Comparison of ENCODE assay signal across 8 cellular contexts in the genomic region with DNA sequence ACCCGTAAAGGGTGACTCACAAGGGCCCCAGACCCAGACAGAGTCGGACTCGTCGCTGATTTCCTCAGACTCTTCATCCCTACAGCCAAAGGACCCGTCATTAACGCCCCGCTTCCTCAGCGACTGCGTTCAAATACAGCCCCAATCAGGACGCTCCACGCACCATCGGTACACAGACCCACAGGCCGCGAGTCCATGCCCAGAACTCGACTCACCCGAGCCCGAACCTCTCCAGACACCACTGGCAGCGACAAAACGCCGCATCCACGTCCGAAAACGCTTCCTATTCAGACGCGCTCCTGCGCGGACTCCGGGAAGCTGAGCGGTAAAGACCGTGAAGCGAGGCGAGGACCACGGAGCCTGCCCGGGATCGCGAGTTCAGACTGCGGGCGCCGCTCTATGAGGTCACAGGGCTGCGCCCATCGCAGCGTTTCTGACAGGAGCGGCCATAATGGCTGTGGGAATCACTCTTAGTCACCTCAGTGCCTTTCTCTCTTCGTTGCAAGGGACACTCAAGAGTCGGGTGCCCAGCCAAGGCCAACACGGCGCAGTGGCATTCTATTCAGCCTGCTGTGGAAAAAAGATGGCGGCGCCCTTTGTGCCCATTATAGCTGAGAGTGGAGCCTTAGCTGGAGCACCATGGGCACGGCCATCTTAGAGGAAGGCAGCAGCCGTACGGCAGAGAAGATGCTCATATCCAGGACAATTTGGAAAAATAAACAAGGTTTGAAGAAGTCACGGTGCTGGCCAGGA. TPM values are rescaled to one million over a fixed set of nuclear protein-coding genes. Genes with fewer than 3 reads are reported as not detected.
DNase-seq lines count a peak whose midpoint lies in the region; ATAC-seq and TF ChIP-seq lines count a peak whose summit lies in the region.

Gene ZNF614, minus strand, starts transcription at position 353 of the 753 bp plus-strand sequence. CDS start 2,634 bp downstream, outside the sequence.

- DNase-seq in NCI-H1417 treated with DMSO at 0.1 percent for 48 hours (lab: John Stamatoyannopoulos, UW) (peak; percentile 65), amniotic stem cell (lab: John Stamatoyannopoulos, UW) (peak; percentile 78), left cardiac atrium (peak; percentile 92), posterior vena cava (ENCODE audit: low spot score) (peak; percentile 97), upper lobe of left lung (peak; percentile 88 to 96)

- no peaks in the 10 kb centered on the region for H3K27me3 ChIP-seq in upper lobe of left lung

- TF ChIP-seq CTCF in GM12875 (IDR thresholded peaks at IDR 0.05; ENCODE audit: borderline replicate concordance, insufficient read depth, low read depth, low read length): no peak
- TF ChIP-seq CTCF in upper lobe of left lung (IDR thresholded peaks at IDR 0.05): peak in 1 of 6 experiments; percentile 7

- peaks cover 7 to 14% (median 11%) of the 10 kb centered on the region in 4 donors for H3K4me1 ChIP-seq in upper lobe of left lung

- peaks cover 63% of the 10 kb centered on the region for H3K9me3 Mint-ChIP-seq in T-helper 1 cell treated with Interleukin-12 subunit alpha and Interleukin-12 subunit beta and Interleukin-4 antibody, amounts not matched to agents 30 μg/mL and 1 μg/mL, for 36 hours

- H3K36me3 Mint-ChIP-seq in T-helper 1 cell treated with Interleukin-12 subunit alpha and Interleukin-12 subunit beta and Interleukin-4 antibody, amounts not matched to agents 30 μg/mL and 1 μg/mL, for 36 hours (ENCODE audit: low read depth): peaks cover 63% of the 10 kb centered on the region

- H3K27ac ChIP-seq in upper lobe of left lung: peak within 1 kb of the TSS; percentile 90 to 93 (median 92)

- H3K4me3 ChIP-seq in GM12875 (ENCODE audit: low read depth, low read length): peak within 1 kb of the TSS; percentile 60
- H3K4me3 ChIP-seq in upper lobe of left lung: peak within 1 kb of the TSS; percentile 48 to 80 (median 62)

- 1 to 3% methylated on average over 30 to 53 of the region's 53 CpGs for WGBS in upper lobe of left lung, 2 donors

- intact Hi-C loops in left cardiac atrium (cut with DNase I) (no loop called here), posterior vena cava (cut with DNase I) (loop anchor here in 1 of 2 donors (1.0 kb wide), 1 partner anchor 37 kb away; no protein-coding TSS in a partner anchor)

- H3K4me3 Mint-ChIP-seq in T-helper 1 cell treated with Interleukin-12 subunit alpha and Interleukin-12 subunit beta and Interleukin-4 antibody, amounts not matched to agents 30 μg/mL and 1 μg/mL, for 36 hours: peak within 1 kb of the TSS; percentile 88

- peaks cover 35 to 60% (median 51%) of the 10 kb centered on the region in 4 donors for H3K9me3 ChIP-seq in upper lobe of left lung

- H3K4me1 Mint-ChIP-seq in T-helper 1 cell treated with Interleukin-12 subunit alpha and Interleukin-12 subunit beta and Interleukin-4 antibody, amounts not matched to agents 30 μg/mL and 1 μg/mL, for 36 hours (ENCODE audit: low read depth): peaks cover 16% of the 10 kb centered on the region

- peaks cover 10 to 26% (median 23%) of the 10 kb centered on the region in 4 donors for H3K36me3 ChIP-seq in upper lobe of left lung

- TF ChIP-seq EP300 in upper lobe of left lung (IDR thresholded peaks at IDR 0.05): no peak

- H3K27me3 Mint-ChIP-seq in T-helper 1 cell treated with Interleukin-12 subunit alpha and Interleukin-12 subunit beta and Interleukin-4 antibody, amounts not matched to agents 30 μg/mL and 1 μg/mL, for 36 hours (ENCODE audit: low read depth): no peaks in the 10 kb centered on the region

- TF ChIP-seq POLR2A in upper lobe of left lung (IDR thresholded peaks at IDR 0.05): peak in 2 of 4 donors; percentile 72 to 77

- peak within 1 kb of the TSS; percentile 94 for H3K27ac Mint-ChIP-seq in T-helper 1 cell treated with Interleukin-12 subunit alpha and Interleukin-12 subunit beta and Interleukin-4 antibody, amounts not matched to agents 30 μg/mL and 1 μg/mL, for 36 hours

- peak; percentile 93 for ATAC-seq in HG02642 (IDR thresholded peaks at IDR 0.05; ENCODE audit: poor library complexity, unreplicated experiment)
- peak; percentile 99 for ATAC-seq in left cardiac atrium
- peak; percentile 98 for ATAC-seq in upper lobe of left lung (ENCODE audit: low FRiP score in 2 of 2)

RNA-seq across cellular contexts. Expression of gene ZNF614, which starts in this region (rescaled TPM):
- total RNA-seq in left cardiac atrium (1 to 10 TPM; 6.8 to 9.4 TPM), posterior vena cava (1 to 10 TPM; 7.6 to 9.8 TPM), upper lobe of left lung (1 to 10 TPM in 5 of 6 donors, under 1 TPM in 1; 0.78 to 7.1 (median 5.9) TPM)

Comparison
In these comparisons a context has a peak if more than half of its experiments do, and no peak if none do; other contexts are left out.
1. Peak in every context shown above with its lines: DNase-seq, ATAC-seq, H3K4me3 ChIP-seq and H3K27ac ChIP-seq.